ENCODE assay signal across 9 cellular contexts in genomic region chr15:45399381-45400212, GRCh38. TPM values are rescaled to one million over a fixed set of nuclear protein-coding genes. Genes with fewer than 3 reads are reported as not detected.
A peak's percentile ranks its signal among the peaks of the same experiment; 100 is the strongest.
DNase-seq lines count a peak whose midpoint lies in the region; ATAC-seq, FAIRE-seq and TF ChIP-seq lines count a peak whose summit lies in the region.
"Had no signal": no experiment of that assay in that cellular context is flagged by ENCODE, and none has a peak within 500 bp of the region (broad histone marks: within the 10 kb centered on the region; RNA-seq: fewer than 3 reads in every experiment).

No MANE protein-coding gene starts in this region.

- no peaks in the 10 kb centered on the region for H3K36me3 Mint-ChIP-seq in glutamatergic neuron (ENCODE audit: unreplicated experiment)
- peaks cover 5% of the 10 kb centered on the region for H3K36me3 Mint-ChIP-seq in activated CD4-positive, alpha-beta T cell treated with anti-CD3 and anti-CD28 coated beads for 36 hours (ENCODE audit: low read depth)
- H3K36me3 Mint-ChIP-seq: activated naive CD4-positive, alpha-beta T cell treated with anti-CD3 and anti-CD28 coated beads, Interleukin-2, amount 50 U/mL, for 24 hours had no signal

- no peak overlapping the region for H3K27ac Mint-ChIP-seq in glutamatergic neuron (ENCODE audit: unreplicated experiment)
- H3K27ac Mint-ChIP-seq in activated CD4-positive, alpha-beta T cell treated with anti-CD3 and anti-CD28 coated beads for 36 hours: no peak overlapping the region
- H3K27ac Mint-ChIP-seq: activated naive CD4-positive, alpha-beta T cell treated with anti-CD3 and anti-CD28 coated beads, Interleukin-2, amount 50 U/mL, for 24 hours had no signal

- peaks cover 3% of the 10 kb centered on the region for H3K27me3 Mint-ChIP-seq in glutamatergic neuron (ENCODE audit: unreplicated experiment)
- H3K27me3 Mint-ChIP-seq in activated CD4-positive, alpha-beta T cell treated with anti-CD3 and anti-CD28 coated beads for 36 hours: no peaks in the 10 kb centered on the region
- H3K27me3 Mint-ChIP-seq: activated naive CD4-positive, alpha-beta T cell treated with anti-CD3 and anti-CD28 coated beads, Interleukin-2, amount 50 U/mL, for 24 hours had no signal

- no peak for ATAC-seq in activated CD4-positive, alpha-beta T cell treated with anti-CD3 and anti-CD28 coated beads for 36 hours
- no peak for ATAC-seq in HG03571 (IDR thresholded peaks at IDR 0.05; ENCODE audit: unreplicated experiment)

- DNase-seq in NCI-H2227 (lab: John Stamatoyannopoulos, UW; ENCODE audit: unreplicated experiment): peak; percentile 51
- DNase-seq in NCI-H2227 treated with DMSO at 0.1 percent for 48 hours (lab: John Stamatoyannopoulos, UW): no peak
- peak; percentile 46 for DNase-seq in MV-4-11 (lab: John Stamatoyannopoulos, UW)
- DNase-seq in glutamatergic neuron: no peak
- DNase-seq in superior temporal gyrus (ENCODE audit: extremely low spot score): peak; percentile 96
- no peak for DNase-seq in activated CD4-positive, alpha-beta T cell treated with anti-CD3 and anti-CD28 coated beads for 36 hours

- CTCF ChIA-PET in activated CD4-positive, alpha-beta T cell treated with anti-CD3 and anti-CD28 coated beads for 36 hours (lab: Charles Lee): interaction anchor here (0.6 to 5.8 kb wide), 16 partner anchors 9 to 282 kb away, joined by 3 to 48 read pairs (median 4); no protein-coding TSS in a partner anchor

- POLR2A ChIA-PET in activated CD4-positive, alpha-beta T cell treated with anti-CD3 and anti-CD28 coated beads for 36 hours (lab: Charles Lee): no interaction called here

- intact Hi-C loops in activated CD4-positive, alpha-beta T cell treated with anti-CD3 and anti-CD28 coated beads for 36 hours (cut with DNase I, micrococcal nuclease): loop anchor here (1.0 to 5.0 kb wide), 6 partner anchors 92 to 687 kb away; partner anchors contain the start of genes B2M (in 1 of the 2) and PATL2 (in 1 of the 2)

- H3K4me3 Mint-ChIP-seq in glutamatergic neuron (ENCODE audit: unreplicated experiment): no peak overlapping the region
- H3K4me3 Mint-ChIP-seq in activated CD4-positive, alpha-beta T cell treated with anti-CD3 and anti-CD28 coated beads for 36 hours: no peak overlapping the region
- H3K4me3 Mint-ChIP-seq: activated naive CD4-positive, alpha-beta T cell treated with anti-CD3 and anti-CD28 coated beads, Interleukin-2, amount 50 U/mL, for 24 hours had no signal

- H3K4me1 Mint-ChIP-seq in glutamatergic neuron (ENCODE audit: low read depth, unreplicated experiment): no peaks in the 10 kb centered on the region
- H3K4me1 Mint-ChIP-seq in activated CD4-positive, alpha-beta T cell treated with anti-CD3 and anti-CD28 coated beads for 36 hours: peaks cover 12% of the 10 kb centered on the region

- peak; percentile 76 for TF ChIP-seq CTCF in glutamatergic neuron (IDR thresholded peaks at IDR 0.05; ENCODE audit: partially characterized antibody, unreplicated experiment)

- peaks cover 7% of the 10 kb centered on the region for H3K9me3 Mint-ChIP-seq in glutamatergic neuron (ENCODE audit: unreplicated experiment)
- no peaks in the 10 kb centered on the region for H3K9me3 Mint-ChIP-seq in activated CD4-positive, alpha-beta T cell treated with anti-CD3 and anti-CD28 coated beads for 36 hours (ENCODE audit: low read depth)
- H3K9me3 Mint-ChIP-seq: activated naive CD4-positive, alpha-beta T cell treated with anti-CD3 and anti-CD28 coated beads, Interleukin-2, amount 50 U/mL, for 24 hours had no signal

- FAIRE-seq in TTC549 (lab: Jason Lieb, UNC): peak; percentile 3

RNA-seq across cellular contexts. Expression of gene GATM, which starts 21.3 kb away (rescaled TPM):
- total RNA-seq in glutamatergic neuron (ENCODE audit: unreplicated experiment): 51.2 TPM
- total RNA-seq in activated CD4-positive, alpha-beta T cell treated with anti-CD3 and anti-CD28 coated beads for 36 hours: 1 to 10 TPM; 2.5 to 3.4 TPM

Comparison
In these comparisons a context has a peak if more than half of its experiments do, and no peak if none do; other contexts are left out.
1. DNase-seq: peak in NCI-H2227 (single experiment), MV-4-11 (single experiment) and superior temporal gyrus (single experiment); none in NCI-H2227 treated with DMSO at 0.1 percent for 48 hours (single experiment), glutamatergic neuron (single experiment) and activated CD4-positive, alpha-beta T cell treated with anti-CD3 and anti-CD28 coated beads for 36 hours (single experiment).
2. RNA of gene GATM, which starts 21.3 kb away (total RNA-seq): 51.2 TPM in glutamatergic neuron (single experiment); 2.5 to 3.4 TPM in activated CD4-positive, alpha-beta T cell treated with anti-CD3 and anti-CD28 coated beads for 36 hours; every median in the first group is over 10 times any median in the second.